Comparison of ENCODE assay signal across 8 cellular contexts in the genomic region with DNA sequence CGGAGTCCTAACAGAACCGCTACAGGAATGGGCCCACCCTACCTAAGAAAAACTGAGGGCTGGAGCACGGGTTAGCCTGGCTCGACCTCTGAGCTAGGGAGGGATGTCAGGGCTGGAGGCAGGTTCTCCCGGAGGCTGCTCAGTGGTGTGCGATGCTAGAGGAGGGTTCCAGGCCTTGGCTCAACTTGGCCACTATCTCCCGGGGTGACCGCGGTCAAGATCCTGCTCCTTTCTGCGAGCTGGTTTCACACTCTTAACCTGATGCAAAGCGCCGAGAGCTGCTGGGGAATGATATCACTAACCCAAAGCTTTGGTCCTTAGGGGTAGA. TPM values are rescaled to one million over a fixed set of nuclear protein-coding genes. Genes with fewer than 3 reads are reported as not detected.
DNase-seq lines count a peak whose midpoint lies in the region; ATAC-seq and TF ChIP-seq lines count a peak whose summit lies in the region.

No MANE protein-coding gene starts in this region.

- intact Hi-C loops in Caco-2 (cut with micrococcal nuclease; ENCODE audit: unreplicated experiment): loop anchor here (1.0 to 5.0 kb wide), 2 partner anchors 110 to 336 kb away; a partner anchor contains a TSS

- H3K27me3 ChIP-seq in Caco-2 (replicated peaks; ENCODE audit: control insufficient read depth, insufficient read depth, low read length): no peaks in the 10 kb centered on the region

- H3K9me3 Mint-ChIP-seq in Caco-2 (ENCODE audit: unreplicated experiment) (no peaks in the 10 kb centered on the region), immature natural killer cell (no peaks in the 10 kb centered on the region)
- H3K9me3 Mint-ChIP-seq in activated naive CD8-positive, alpha-beta T cell treated with anti-CD3 and anti-CD28 coated beads, Interleukin-2, amount 10 ng/mL, durations not matched to agents 7 days and 5 days: no peaks in the 10 kb centered on the region

- H3K27me3 Mint-ChIP-seq in Caco-2 (ENCODE audit: insufficient read depth, unreplicated experiment): no peaks in the 10 kb centered on the region
- no peaks in the 10 kb centered on the region for H3K27me3 Mint-ChIP-seq in activated naive CD8-positive, alpha-beta T cell treated with anti-CD3 and anti-CD28 coated beads, Interleukin-2, amount 10 ng/mL, durations not matched to agents 7 days and 5 days
- H3K27me3 Mint-ChIP-seq in immature natural killer cell (ENCODE audit: low read depth in 3 of 3): peaks cover 8 to 14% (median 12%) of the 10 kb centered on the region in 3 donors

- BruUV-seq in Caco-2 (replicated peaks; lab: Mats Ljungman, UMichigan): TSS peak; percentile 64

- ATAC-seq in HG02885 (IDR thresholded peaks at IDR 0.05; ENCODE audit: poor library complexity, unreplicated experiment): peak; percentile 27
- peak; percentile 17 for ATAC-seq in activated naive CD8-positive, alpha-beta T cell treated with anti-CD3 and anti-CD28 coated beads, Interleukin-2, amount 10 ng/mL, durations not matched to agents 7 days and 5 days (ENCODE audit: low read depth)

- H3K36me3 ChIP-seq in Caco-2 (ENCODE audit: control insufficient read depth, insufficient read depth, low read length): peaks cover 4% of the 10 kb centered on the region

- H3K36me3 Mint-ChIP-seq in Caco-2 (ENCODE audit: insufficient read depth, unreplicated experiment) (peaks cover 16% of the 10 kb centered on the region), immature natural killer cell (peaks cover 5 to 17% (median 9%) of the 10 kb centered on the region in 3 donors)
- H3K36me3 Mint-ChIP-seq in activated naive CD8-positive, alpha-beta T cell treated with anti-CD3 and anti-CD28 coated beads, Interleukin-2, amount 10 ng/mL, durations not matched to agents 7 days and 5 days: peaks cover 5% of the 10 kb centered on the region

- POLR2A ChIA-PET in Caco-2 (lab: Charles Lee): interaction anchor here (0.6 to 1.8 kb wide), 8 partner anchors 17 to 336 kb away, joined by 3 to 15 read pairs (median 6); a partner anchor contains a TSS
- POLR2A ChIA-PET in activated naive CD8-positive, alpha-beta T cell treated with anti-CD3 and anti-CD28 coated beads, Interleukin-2, amount 10 ng/mL, durations not matched to agents 7 days and 5 days (lab: Charles Lee): interaction anchor here (0.6 to 3.9 kb wide), 37 partner anchors 8 to 1813 kb away, joined by 3 to 96 read pairs (median 7); a partner anchor contains a TSS

- CTCF ChIA-PET in Caco-2 (lab: Charles Lee): interaction anchor here (0.6 to 2.7 kb wide), 4 partner anchors 59 to 244 kb away, joined by 3 to 24 read pairs (median 4); a partner anchor contains a TSS

- no peak for TF ChIP-seq CTCF in Caco-2 (IDR thresholded peaks at IDR 0.05; ENCODE audit: insufficient read depth in 1 of 2, low read depth in 1 of 2, low read length in 1 of 2, severe bottlenecking in 1 of 2, unreplicated experiment in 1 of 2)

- H3K4me1 ChIP-seq in Caco-2: no peaks in the 10 kb centered on the region

- H3K27ac ChIP-seq in substantia nigra (ENCODE audit: low read depth, low read length, poor library complexity, severe bottlenecking): peak overlapping the region; percentile 89

- H3K27ac Mint-ChIP-seq in Caco-2 (ENCODE audit: unreplicated experiment) (peak overlapping the region; percentile 100), immature natural killer cell (peak overlapping the region; percentile 98 to 100 (median 99))
- peak overlapping the region; percentile 100 for H3K27ac Mint-ChIP-seq in activated naive CD8-positive, alpha-beta T cell treated with anti-CD3 and anti-CD28 coated beads, Interleukin-2, amount 10 ng/mL, durations not matched to agents 7 days and 5 days

- peak overlapping the region; percentile 92 for H3K4me3 ChIP-seq in Caco-2 (ENCODE audit: low read depth, low read length)

- H3K4me1 Mint-ChIP-seq in Caco-2 (ENCODE audit: low read depth, unreplicated experiment): no peaks in the 10 kb centered on the region
- H3K4me1 Mint-ChIP-seq in activated naive CD8-positive, alpha-beta T cell treated with anti-CD3 and anti-CD28 coated beads, Interleukin-2, amount 10 ng/mL, durations not matched to agents 7 days and 5 days: peaks cover 21% of the 10 kb centered on the region
- peaks cover 36 to 47% of the 10 kb centered on the region in 2 donors for H3K4me1 Mint-ChIP-seq in immature natural killer cell

- DNase-seq in Caco-2 (no peak), immature natural killer cell (no peak), substantia nigra (lab: John Stamatoyannopoulos, UW) (peak in 4 of 49 donors; percentile 37 to 53 (median 46)), foreskin melanocyte (no peak), SIG-M5 (lab: John Stamatoyannopoulos, UW) (no peak), NCI-H1436 treated with DMSO at 0.1 percent for 48 hours (lab: John Stamatoyannopoulos, UW) (no peak)
- no peak for DNase-seq in activated naive CD8-positive, alpha-beta T cell treated with anti-CD3 and anti-CD28 coated beads, Interleukin-2, amount 10 ng/mL, durations not matched to agents 7 days and 5 days

- no peaks in the 10 kb centered on the region for H3K9me3 ChIP-seq in Caco-2

- peak overlapping the region; percentile 99 for H3K4me3 Mint-ChIP-seq in Caco-2 (ENCODE audit: unreplicated experiment)
- H3K4me3 Mint-ChIP-seq in activated naive CD8-positive, alpha-beta T cell treated with anti-CD3 and anti-CD28 coated beads, Interleukin-2, amount 10 ng/mL, durations not matched to agents 7 days and 5 days: peak overlapping the region; percentile 100
- H3K4me3 Mint-ChIP-seq in immature natural killer cell: peak overlapping the region; percentile 93 to 100 (median 98)

RNA-seq across cellular contexts. Expression of a gene that starts 0.3 kb away (rescaled TPM):
- 75.0 and 77.5 TPM in 2 replicates for total RNA-seq in Caco-2 (2022)
- 10 to 100 TPM; 79.9 to 80.3 TPM for total RNA-seq in activated naive CD8-positive, alpha-beta T cell treated with anti-CD3 and anti-CD28 coated beads, Interleukin-2, amount 10 ng/mL, durations not matched to agents 7 days and 5 days
- 100 to 1,000 TPM; 174 to 222 (median 184) TPM for polyA plus RNA-seq in immature natural killer cell

RNA-seq across cellular contexts. Expression of a gene that starts 58.9 kb away (rescaled TPM):
- 3.6 and 5.0 TPM in 2 replicates for total RNA-seq in Caco-2 (2022)
- total RNA-seq in activated naive CD8-positive, alpha-beta T cell treated with anti-CD3 and anti-CD28 coated beads, Interleukin-2, amount 10 ng/mL, durations not matched to agents 7 days and 5 days: 10 to 100 TPM; 33.3 to 35.9 TPM
- polyA plus RNA-seq in immature natural killer cell: 100 to 1,000 TPM; 107 to 244 (median 141) TPM
